Comparison of ENCODE assay signal across 20 cellular contexts in the genomic region with DNA sequence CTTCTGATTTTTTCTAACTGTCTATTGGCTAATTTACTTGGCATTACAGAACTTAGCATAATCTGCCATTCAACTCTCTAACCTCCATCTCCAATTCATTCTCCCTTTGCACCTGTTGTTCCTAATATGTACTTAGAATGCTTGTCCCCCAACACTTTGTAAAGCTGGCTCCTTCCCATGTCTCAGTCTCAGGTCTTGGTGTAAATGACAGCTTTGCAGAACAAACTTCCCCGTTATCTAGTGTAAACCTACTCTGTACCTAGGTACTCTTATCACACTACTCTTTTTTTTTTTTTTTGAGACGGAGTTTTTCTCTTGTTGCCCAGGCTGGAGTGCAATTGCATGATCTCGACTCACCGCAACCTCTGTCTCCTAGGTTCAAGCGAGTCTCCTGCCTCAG.
DNase-seq lines count a peak whose midpoint lies in the region; ATAC-seq, FAIRE-seq and TF ChIP-seq lines count a peak whose summit lies in the region.
"Had no signal": no experiment of that assay in that cellular context is flagged by ENCODE, and none has a peak within 500 bp of the region (broad histone marks: within the 10 kb centered on the region; RNA-seq: fewer than 3 reads in every experiment).

No MANE protein-coding gene starts in this region.

- H3K36me3 ChIP-seq in HEK293 (ENCODE audit: control insufficient read depth in 2 of 2, insufficient read depth in 1 of 2, low read length in 2 of 2) (no peaks in the 10 kb centered on the region), mesenchymal stem cell (ENCODE audit: control insufficient read depth in 1 of 2, insufficient read depth in 2 of 2, low read depth in 1 of 2, low read length in 2 of 2) (no peaks in the 10 kb centered on the region), stomach (no peaks in the 10 kb centered on the region), tibial artery (no peaks in the 10 kb centered on the region)
- H3K36me3 ChIP-seq: BE2C, BLaER1 had no signal

- 82% methylated on average over 5 of the region's 5 CpGs for WGBS in A549 (ENCODE audit: missing lambda C conversion rate)
- WGBS in mesenchymal stem cell = 89% methylated on average over 4 of the region's 5 CpGs
- WGBS in stomach, 5 donors = 24 to 67% (median 53%) methylated on average over 5 of the region's 5 CpGs
- 94 to 97% methylated on average over 5 of the region's 5 CpGs for WGBS in lower leg skin, 2 donors

- H3K18ac ChIP-seq in mesenchymal stem cell (ENCODE audit: low read depth in 1 of 2, low read length in 2 of 2) = no peak overlapping the region

- no peak for FAIRE-seq in A549 (lab: Jason Lieb, UNC)
- FAIRE-seq: D721Med, G401.6, GM12891 had no signal

- H2BK5ac ChIP-seq in mesenchymal stem cell (ENCODE audit: low read depth, low read length, poor library complexity, severe bottlenecking) = no peak overlapping the region

- no peak overlapping the region for H4K8ac ChIP-seq in mesenchymal stem cell (ENCODE audit: low read length)

- H3K27ac ChIP-seq in A549 (peak overlapping the region; percentile 6 to 41; a peak in 4 of 6 replicates), HEK293 (ENCODE audit: extremely low read depth, low read depth, low read length) (no peak overlapping the region), mesenchymal stem cell (ENCODE audit: low read length, poor library complexity, severe bottlenecking) (peak overlapping the region; percentile 83), stomach (no peak overlapping the region), tibial artery (no peak overlapping the region)
- H3K27ac ChIP-seq: 22Rv1, BLaER1 had no signal

- H3K4me2 ChIP-seq in A549 (peak overlapping the region; percentile 68), mesenchymal stem cell (ENCODE audit: low read length, poor library complexity, severe bottlenecking) (no peak overlapping the region)
- H3K4me2 ChIP-seq: BLaER1 had no signal

- H2BK15ac ChIP-seq in mesenchymal stem cell (ENCODE audit: low read depth, poor library complexity, severe bottlenecking) = no peak overlapping the region

- no peaks in the 10 kb centered on the region; the same call in 2 of the 3 replicates for H3K9me3 ChIP-seq in A549
- no peaks in the 10 kb centered on the region for H3K9me3 ChIP-seq in HEK293 (ENCODE audit: control insufficient read depth, insufficient read depth, low read depth, low read length)
- peaks cover 3% of the 10 kb centered on the region for H3K9me3 ChIP-seq in mesenchymal stem cell (ENCODE audit: control insufficient read depth, low read length)
- peaks cover 0 to 9% (median 6%) of the 10 kb centered on the region in 4 donors for H3K9me3 ChIP-seq in stomach
- H3K9me3 ChIP-seq in tibial artery = peaks cover 0 to 7% (median 4%) of the 10 kb centered on the region in 3 donors
- H3K9me3 ChIP-seq: BE2C, BLaER1 had no signal

- no peak for TF ChIP-seq RAD21 in A549 (conservative IDR thresholded peaks at IDR 0.05 in 1 of 2, IDR thresholded peaks at IDR 0.05 in 1 of 2)

- no peak overlapping the region for H2AFZ ChIP-seq in mesenchymal stem cell (ENCODE audit: low read depth, low read length)

- ATAC-seq in A549 = no peak
- no peak for ATAC-seq in GM19023 (IDR thresholded peaks at IDR 0.05; ENCODE audit: unreplicated experiment)

- CTCF ChIA-PET in A549 (lab: Yijun Ruan, JAX) (interaction anchor here (0.6 to 2.9 kb wide), 3 partner anchors 12 to 1207 kb away, joined by 3 to 7 read pairs (median 3); no protein-coding TSS in a partner anchor), HEK293 (lab: Yijun Ruan, JAX) (interaction anchor here (0.5 to 1.4 kb wide), 4 partner anchors 9 to 187 kb away, joined by 3 to 6 read pairs (median 5); no protein-coding TSS in a partner anchor)

- TF ChIP-seq POLR2A in A549 (IDR thresholded peaks at IDR 0.05; ENCODE audit: low read length) (no peak), stomach (IDR thresholded peaks at IDR 0.05) (no peak), lower leg skin (IDR thresholded peaks at IDR 0.05) (no peak)

- no peak overlapping the region for H4K91ac ChIP-seq in mesenchymal stem cell (ENCODE audit: low read length)

- H3K9ac ChIP-seq in mesenchymal stem cell (ENCODE audit: low read length) = no peak overlapping the region
- H3K9ac ChIP-seq: BLaER1 had no signal

- H3K4me3 ChIP-seq in A549 (no peak overlapping the region), HEK293 (ENCODE audit: low read depth, low read length) (no peak overlapping the region), mesenchymal stem cell (ENCODE audit: insufficient read depth in 1 of 2, low read depth in 1 of 2, low read length in 2 of 2) (no peak overlapping the region), stomach (no peak overlapping the region), tibial artery (no peak overlapping the region), lower leg skin (ENCODE audit: low read depth, poor library complexity, severe bottlenecking) (no peak overlapping the region)
- H3K4me3 ChIP-seq: BLaER1 had no signal

- no peak overlapping the region for H2BK12ac ChIP-seq in mesenchymal stem cell (ENCODE audit: low read length in 2 of 2)

- H3K4me1 ChIP-seq in A549 = peaks cover 10% of the 10 kb centered on the region
- H3K4me1 ChIP-seq in HEK293 (ENCODE audit: control insufficient read depth, insufficient read depth, low read length) = no peaks in the 10 kb centered on the region
- H3K4me1 ChIP-seq in mesenchymal stem cell (ENCODE audit: control insufficient read depth, insufficient read depth, low read depth, low read length) = peaks cover 7% of the 10 kb centered on the region
- peaks cover 0 to 4% (median 0%) of the 10 kb centered on the region in 4 donors for H3K4me1 ChIP-seq in stomach
- H3K4me1 ChIP-seq in tibial artery = no peaks in the 10 kb centered on the region
- H3K4me1 ChIP-seq: BE2C, BLaER1 had no signal

- no peak for TF ChIP-seq EP300 in A549 (IDR thresholded peaks at IDR 0.05)
- TF ChIP-seq EP300 in stomach (IDR thresholded peaks at IDR 0.05) = no peak

- H2AK5ac ChIP-seq in mesenchymal stem cell (ENCODE audit: low read length, severe bottlenecking) = peak overlapping the region; percentile 98

- H3K23ac ChIP-seq in mesenchymal stem cell (ENCODE audit: low read length in 2 of 2) = no peak overlapping the region

- intact Hi-C loops in stomach (cut with DNase I; ENCODE audit: low total_unique reads) (no loop called here), tibial artery (cut with DNase I; ENCODE audit: low total_unique reads) (no loop called here), lower leg skin (cut with DNase I; ENCODE audit: low total_unique reads) (no loop called here)

- H3K4ac ChIP-seq in mesenchymal stem cell (ENCODE audit: low read depth in 1 of 2, low read length in 2 of 2) = no peak overlapping the region

- POLR2A ChIA-PET in A549 (lab: Yijun Ruan, JAX) = no interaction called here
- POLR2A ChIA-PET in HEK293 (lab: Yijun Ruan, JAX) = no interaction called here

- no peak for DNase-seq in A549 (ENCODE audit: low read depth in 1 of 2, low spot score in 1 of 2)
- DNase-seq in mesenchymal stem cell = no peak
- peak; percentile 32 for DNase-seq in stomach
- no peak for DNase-seq in tibial artery
- DNase-seq in lower leg skin (ENCODE audit: low spot score in 2 of 2) = no peak
- DNase-seq: BE2C; C1 segment of cervical spinal cord; CD4-positive, alpha-beta memory T cell; CD4-positive, CD25-positive, alpha-beta regulatory T cell; CD8-positive, alpha-beta memory T cell; COR-L47; DMS79 treated with DMSO at 0.1 percent for 48 hours; GF-D8 had no signal

- H3K79me1 ChIP-seq in mesenchymal stem cell (replicated peaks; ENCODE audit: low read length, poor library complexity, severe bottlenecking) = no peaks in the 10 kb centered on the region

- TF ChIP-seq CTCF in A549 (IDR thresholded peaks at IDR 0.05) (no peak), HEK293 (tag by site-specific recombination; IDR thresholded peaks at IDR 0.05) (no peak), stomach (IDR thresholded peaks at IDR 0.05) (no peak), tibial artery (IDR thresholded peaks at IDR 0.05) (no peak), lower leg skin (IDR thresholded peaks at IDR 0.05) (no peak)

- no peak overlapping the region for H3K14ac ChIP-seq in mesenchymal stem cell (ENCODE audit: low read length in 2 of 2)

- H3K27me3 ChIP-seq in mesenchymal stem cell (ENCODE audit: control insufficient read depth in 1 of 2, insufficient read depth in 1 of 2, low read length in 2 of 2) (no peaks in the 10 kb centered on the region), stomach (no peaks in the 10 kb centered on the region), tibial artery (no peaks in the 10 kb centered on the region)
- H3K27me3 ChIP-seq: BE2C, BLaER1 had no signal

- no peak overlapping the region for H2BK120ac ChIP-seq in mesenchymal stem cell (ENCODE audit: low read depth, low read length)

TF ChIP-seq in A549, 52 proteins besides CTCF, POLR2A, EP300 and RAD21:
- TF ChIP-seq, protein P1, sequence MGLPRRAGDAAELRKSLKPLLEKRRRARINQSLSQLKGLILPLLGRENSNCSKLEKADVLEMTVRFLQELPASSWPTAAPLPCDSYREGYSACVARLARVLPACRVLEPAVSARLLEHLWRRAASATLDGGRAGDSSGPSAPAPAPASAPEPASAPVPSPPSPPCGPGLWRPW (IDR thresholded peaks at IDR 0.05) = no peak
- TF ChIP-seq HEYL (CRISPR knock-in tag; IDR thresholded peaks at IDR 0.05) (no peak), HOXB13 (CRISPR knock-in tag; IDR thresholded peaks at IDR 0.05; ENCODE audit: low read depth) (no peak), HOXB5 (CRISPR knock-in tag; IDR thresholded peaks at IDR 0.05) (no peak), ZFP36 (IDR thresholded peaks at IDR 0.05; ENCODE audit: borderline replicate concordance, partially characterized antibody) (no peak), NPAS2 (CRISPR knock-in tag; IDR thresholded peaks at IDR 0.05; ENCODE audit: borderline replicate concordance) (no peak)

TF ChIP-seq in HEK293, 187 proteins besides CTCF, POLR2A, EP300 and RAD21 (continues in another document):
- TF ChIP-seq SCRT1 (tag by site-specific recombination; IDR thresholded peaks at IDR 0.05; ENCODE audit: borderline replicate concordance) (peak; percentile 22; the same call in 1 of the 2 replicates), ZNF324 (tag by site-specific recombination; IDR thresholded peaks at IDR 0.05) (no peak), ZNF23 (tag by site-specific recombination; IDR thresholded peaks at IDR 0.05; ENCODE audit: borderline replicate concordance) (no peak)

Comparison
In these comparisons a context has a peak if more than half of its experiments do, and no peak if none do; other contexts are left out.
1. H3K27ac ChIP-seq: peak in A549 (2 of 2) and mesenchymal stem cell (single experiment); none in HEK293 (single experiment), stomach (0 of 5) and tibial artery (0 of 2).